Comparison of ENCODE assay signal across 1 cellular context in the genomic region with DNA sequence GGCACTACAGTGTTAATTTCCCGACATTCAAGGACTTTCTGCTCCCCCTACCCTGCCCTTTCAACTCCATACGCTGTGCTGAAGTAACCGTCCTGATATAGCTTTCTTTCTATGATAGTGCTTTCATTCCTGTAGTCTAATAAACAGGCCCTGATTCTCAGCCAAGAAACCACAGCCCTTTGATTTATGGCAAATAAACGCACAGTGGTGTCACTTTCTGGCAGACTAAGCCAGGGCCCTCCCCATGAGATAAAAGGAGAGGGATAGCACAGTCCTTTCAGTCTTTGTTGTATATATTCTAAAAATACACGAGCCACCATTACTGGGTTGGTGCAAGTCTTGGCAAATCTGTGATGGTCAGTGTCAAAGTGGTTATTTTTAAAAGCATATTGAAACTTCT.
TF ChIP-seq lines count a peak whose summit lies in the region.

No MANE protein-coding gene starts in this region.

TF ChIP-seq in GM23338, 12 proteins besides CTCF, POLR2A, EP300 and RAD21 (continued from another document):
- TF ChIP-seq, protein P1, sequence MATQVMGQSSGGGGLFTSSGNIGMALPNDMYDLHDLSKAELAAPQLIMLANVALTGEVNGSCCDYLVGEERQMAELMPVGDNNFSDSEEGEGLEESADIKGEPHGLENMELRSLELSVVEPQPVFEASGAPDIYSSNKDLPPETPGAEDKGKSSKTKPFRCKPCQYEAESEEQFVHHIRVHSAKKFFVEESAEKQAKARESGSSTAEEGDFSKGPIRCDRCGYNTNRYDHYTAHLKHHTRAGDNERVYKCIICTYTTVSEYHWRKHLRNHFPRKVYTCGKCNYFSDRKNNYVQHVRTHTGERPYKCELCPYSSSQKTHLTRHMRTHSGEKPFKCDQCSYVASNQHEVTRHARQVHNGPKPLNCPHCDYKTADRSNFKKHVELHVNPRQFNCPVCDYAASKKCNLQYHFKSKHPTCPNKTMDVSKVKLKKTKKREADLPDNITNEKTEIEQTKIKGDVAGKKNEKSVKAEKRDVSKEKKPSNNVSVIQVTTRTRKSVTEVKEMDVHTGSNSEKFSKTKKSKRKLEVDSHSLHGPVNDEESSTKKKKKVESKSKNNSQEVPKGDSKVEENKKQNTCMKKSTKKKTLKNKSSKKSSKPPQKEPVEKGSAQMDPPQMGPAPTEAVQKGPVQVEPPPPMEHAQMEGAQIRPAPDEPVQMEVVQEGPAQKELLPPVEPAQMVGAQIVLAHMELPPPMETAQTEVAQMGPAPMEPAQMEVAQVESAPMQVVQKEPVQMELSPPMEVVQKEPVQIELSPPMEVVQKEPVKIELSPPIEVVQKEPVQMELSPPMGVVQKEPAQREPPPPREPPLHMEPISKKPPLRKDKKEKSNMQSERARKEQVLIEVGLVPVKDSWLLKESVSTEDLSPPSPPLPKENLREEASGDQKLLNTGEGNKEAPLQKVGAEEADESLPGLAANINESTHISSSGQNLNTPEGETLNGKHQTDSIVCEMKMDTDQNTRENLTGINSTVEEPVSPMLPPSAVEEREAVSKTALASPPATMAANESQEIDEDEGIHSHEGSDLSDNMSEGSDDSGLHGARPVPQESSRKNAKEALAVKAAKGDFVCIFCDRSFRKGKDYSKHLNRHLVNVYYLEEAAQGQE (IDR thresholded peaks at IDR 0.05; ENCODE audit: unreplicated experiment) = no peak
TF ChIP-seq in GM23338: peak in this region for 0.
